In genomic region chr13:35210234-35210633, GRCh38 we compare ENCODE assay signal across 1 cellular context.
TF ChIP-seq lines count a peak whose summit lies in the region.

No MANE protein-coding gene starts in this region.

TF ChIP-seq in HCT116, 20 proteins besides CTCF, POLR2A, EP300 and RAD21 (continued from another document):
- TF ChIP-seq ZBTB33 (IDR thresholded peaks at IDR 0.05; ENCODE audit: extremely low read depth, insufficient replicate concordance, low read length) (no peak), EZH2phosphoT487 (IDR thresholded peaks at IDR 0.05; ENCODE audit: borderline replicate concordance) (no peak), CBX3 (IDR thresholded peaks at IDR 0.05; ENCODE audit: low read depth) (no peak), ATF3 (IDR thresholded peaks at IDR 0.05) (no peak), ELF1 (IDR thresholded peaks at IDR 0.05; ENCODE audit: borderline replicate concordance, low read depth) (no peak), TCF7L2 (IDR thresholded peaks at IDR 0.05; ENCODE audit: borderline replicate concordance, extremely low read depth, insufficient read depth, insufficient read length) (no peak), POLR2AphosphoS5 (IDR thresholded peaks at IDR 0.05; ENCODE audit: low read depth, low read length) (no peak), MAX (IDR thresholded peaks at IDR 0.05) (no peak), FOSL1 (IDR thresholded peaks at IDR 0.05; ENCODE audit: low read depth) (no peak), ZNF274 (IDR thresholded peaks at IDR 0.05; ENCODE audit: low read depth, low read length) (no peak), JUND (IDR thresholded peaks at IDR 0.05) (no peak)
